In the genomic region with DNA sequence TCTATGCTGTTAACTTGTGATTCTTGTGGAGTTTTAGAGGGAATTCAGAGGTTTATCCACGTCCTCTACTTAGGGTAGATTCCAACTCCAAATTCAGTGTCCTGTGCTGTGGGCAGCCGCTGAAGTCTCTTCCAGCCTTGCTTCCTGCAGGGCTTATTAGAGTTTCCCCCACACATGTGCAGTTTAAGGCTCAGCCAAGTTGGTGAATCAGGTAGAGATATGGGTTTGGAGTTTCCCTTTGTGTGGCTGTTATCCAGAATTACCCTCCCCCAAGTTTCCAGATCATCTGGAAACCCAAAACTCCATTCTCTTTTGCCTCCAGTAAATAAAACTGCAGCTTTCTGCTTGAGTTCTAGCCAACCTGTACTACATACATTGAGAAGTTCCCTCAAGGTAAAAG, we compare ENCODE assay signal across 29 cellular contexts.
"Had no signal": no experiment of that assay in that cellular context is flagged by ENCODE, and none has a peak within 500 bp of the region (broad histone marks: within the 10 kb centered on the region; RNA-seq: fewer than 3 reads in every experiment).

No MANE protein-coding gene starts in this region.

- H3K9me3 ChIP-seq: ascending aorta, breast epithelium, heart left ventricle, psoas muscle, suprapubic skin, tibial artery, upper lobe of right lung had no signal

- FAIRE-seq: colon had no signal

- H3K4me1 ChIP-seq: ascending aorta, breast epithelium, heart left ventricle, parathyroid adenoma, psoas muscle, suprapubic skin, tibial artery, upper lobe of right lung had no signal

- H3K27ac Mint-ChIP-seq: activated CD4-positive, alpha-beta memory T cell treated with anti-CD3 and anti-CD28 coated beads for 36 hours; activated naive CD4-positive, alpha-beta T cell treated with anti-CD3 and anti-CD28 coated beads, Interleukin-2, amount 10 ng/mL, durations not matched to agents 7 days and 5 days; activated naive CD8-positive, alpha-beta T cell treated with anti-CD3 and anti-CD28 coated beads, Interleukin-2, amount 10 ng/mL, durations not matched to agents 7 days and 5 days; activated T-cell treated with anti-CD3 and anti-CD28 coated beads, Interleukin-2, amount 50 U/mL, for 24 hours; immature natural killer cell; T-helper 1 cell treated with Interleukin-12 subunit alpha and Interleukin-12 subunit beta and Interleukin-4 antibody, amounts not matched to agents 30 μg/mL and 1 μg/mL, for 36 hours had no signal

- H3K4me3 ChIP-seq: ascending aorta, breast epithelium, heart left ventricle, psoas muscle, sigmoid colon, suprapubic skin, tibial artery, upper lobe of right lung had no signal

- H3K36me3 ChIP-seq: ascending aorta, breast epithelium, heart left ventricle, sigmoid colon, suprapubic skin, tibial artery, upper lobe of right lung, WERI-Rb-1 had no signal

- H3K36me3 Mint-ChIP-seq: activated CD4-positive, alpha-beta memory T cell treated with anti-CD3 and anti-CD28 coated beads for 36 hours; activated naive CD4-positive, alpha-beta T cell treated with anti-CD3 and anti-CD28 coated beads, Interleukin-2, amount 10 ng/mL, durations not matched to agents 7 days and 5 days; activated naive CD8-positive, alpha-beta T cell treated with anti-CD3 and anti-CD28 coated beads, Interleukin-2, amount 10 ng/mL, durations not matched to agents 7 days and 5 days had no signal

- H3K27me3 ChIP-seq: ascending aorta, breast epithelium, heart left ventricle, sigmoid colon, suprapubic skin, tibial artery, upper lobe of right lung had no signal

- H2AFZ ChIP-seq: parathyroid adenoma had no signal

- H3K27ac ChIP-seq: ascending aorta, breast epithelium, heart left ventricle, parathyroid adenoma, psoas muscle, sigmoid colon, suprapubic skin, tibial artery, upper lobe of right lung, WERI-Rb-1 had no signal

- ATAC-seq: activated CD4-positive, CD25-positive, alpha-beta regulatory T cell treated with anti-CD3 and anti-CD28 coated beads, Interleukin-2, amount 50 U/mL, for 24 hours; heart left ventricle; left ventricle myocardium superior; psoas muscle; upper lobe of right lung had no signal

- H3K9ac ChIP-seq: parathyroid adenoma had no signal

- DNase-seq: activated CD4-positive, alpha-beta memory T cell treated with anti-CD3 and anti-CD28 coated beads for 36 hours; activated CD4-positive, alpha-beta T cell treated with anti-CD3 and anti-CD28 coated beads for 48 hours; activated CD8-positive, alpha-beta memory T cell treated with anti-CD3 and anti-CD28 coated beads, Interleukin-2, amount 50 U/mL, for 48 hours; activated gamma-delta T cell; activated naive CD4-positive, alpha-beta T cell treated with anti-CD3 and anti-CD28 coated beads, Interleukin-2, amount 10 ng/mL, durations not matched to agents 7 days and 5 days; activated naive CD8-positive, alpha-beta T cell treated with anti-CD3 and anti-CD28 coated beads, Interleukin-2, amount 10 ng/mL, durations not matched to agents 7 days and 5 days; activated T-cell treated with anti-CD3 and anti-CD28 coated beads, Interleukin-2, amount 50 U/mL, for 24 hours; effector CD8-positive, alpha-beta T cell; heart left ventricle; hypothalamus; immature natural killer cell; left ventricle myocardium superior; psoas muscle; sigmoid colon; small intestine; stimulated activated CD4-positive, alpha-beta T cell treated with anti-CD3 and anti-CD28 coated beads, Interleukin-1b, Interleukin-23, amount 100 ng/mL, for 48 hours; stimulated activated naive CD4-positive, alpha-beta T cell; SW 1271; T-helper 9 cell; tibial artery; upper lobe of right lung; WERI-Rb-1 had no signal

- H3K4me1 Mint-ChIP-seq: activated naive CD4-positive, alpha-beta T cell treated with anti-CD3 and anti-CD28 coated beads, Interleukin-2, amount 10 ng/mL, durations not matched to agents 7 days and 5 days; activated naive CD8-positive, alpha-beta T cell treated with anti-CD3 and anti-CD28 coated beads, Interleukin-2, amount 10 ng/mL, durations not matched to agents 7 days and 5 days; immature natural killer cell had no signal

- H3K79me2 ChIP-seq: parathyroid adenoma had no signal

- H3K27me3 Mint-ChIP-seq: activated CD4-positive, alpha-beta memory T cell treated with anti-CD3 and anti-CD28 coated beads for 36 hours; activated naive CD4-positive, alpha-beta T cell treated with anti-CD3 and anti-CD28 coated beads, Interleukin-2, amount 10 ng/mL, durations not matched to agents 7 days and 5 days; activated naive CD8-positive, alpha-beta T cell treated with anti-CD3 and anti-CD28 coated beads, Interleukin-2, amount 10 ng/mL, durations not matched to agents 7 days and 5 days; activated T-cell treated with anti-CD3 and anti-CD28 coated beads, Interleukin-2, amount 50 U/mL, for 24 hours had no signal

- H3K4me3 Mint-ChIP-seq: activated CD4-positive, alpha-beta memory T cell treated with anti-CD3 and anti-CD28 coated beads for 36 hours; activated naive CD4-positive, alpha-beta T cell treated with anti-CD3 and anti-CD28 coated beads, Interleukin-2, amount 10 ng/mL, durations not matched to agents 7 days and 5 days; activated naive CD8-positive, alpha-beta T cell treated with anti-CD3 and anti-CD28 coated beads, Interleukin-2, amount 10 ng/mL, durations not matched to agents 7 days and 5 days; activated T-cell treated with anti-CD3 and anti-CD28 coated beads, Interleukin-2, amount 50 U/mL, for 24 hours; immature natural killer cell; T-helper 1 cell treated with Interleukin-12 subunit alpha and Interleukin-12 subunit beta and Interleukin-4 antibody, amounts not matched to agents 30 μg/mL and 1 μg/mL, for 36 hours had no signal
